ENCODE assay signal across 12 cellular contexts in genomic region chr1:91795601-91796389, GRCh38.
DNase-seq lines count a peak whose midpoint lies in the region; ATAC-seq and TF ChIP-seq lines count a peak whose summit lies in the region.
"Had no signal": no experiment of that assay in that cellular context is flagged by ENCODE, and none has a peak within 500 bp of the region (broad histone marks: within the 10 kb centered on the region; RNA-seq: fewer than 3 reads in every experiment).

No MANE protein-coding gene starts in this region.

- H3K27ac Mint-ChIP-seq in Calu3 (ENCODE audit: unreplicated experiment), result no peak overlapping the region
- H3K27ac Mint-ChIP-seq: naive B cell had no signal

- no peak overlapping the region for H3K27ac ChIP-seq in brain microvascular endothelial cell
- peak overlapping the region; percentile 6 to 13 for H3K27ac ChIP-seq in left lung
- H3K27ac ChIP-seq in subcutaneous abdominal adipose tissue (ENCODE audit: low read depth, low read length), result peak overlapping the region; percentile 55
- H3K27ac ChIP-seq: cardiac muscle cell had no signal

- H3K27me3 ChIP-seq in brain microvascular endothelial cell (replicated peaks) (no peaks in the 10 kb centered on the region), left lung (no peaks in the 10 kb centered on the region), subcutaneous abdominal adipose tissue (ENCODE audit: control insufficient read depth in 5 of 5, insufficient read depth in 4 of 5, low read length in 5 of 5) (no peaks in the 10 kb centered on the region)
- H3K27me3 ChIP-seq: cardiac muscle cell, heart right ventricle had no signal

- in situ Hi-C loops in brain microvascular endothelial cell (cut with HindIII; ENCODE audit: low pct_ligation_motif_present, low sequenced_read_pairs), result no loop called here

- DNase-seq in HS-27A (ENCODE audit: low read depth) (peak; percentile 57), brain microvascular endothelial cell (peak; percentile 42), left lung (no peak), NCI-H1105 treated with DMSO at 0.1 percent for 48 hours (lab: John Stamatoyannopoulos, UW) (no peak), Calu3 (no peak)
- DNase-seq in activated CD4-positive, alpha-beta T cell treated with anti-CD3 and anti-CD28 coated beads for 48 hours, result no peak
- DNase-seq: DMS79 treated with DMSO at 0.1 percent for 48 hours, heart right ventricle, naive B cell had no signal

- no peaks in the 10 kb centered on the region for H3K4me1 Mint-ChIP-seq in Calu3 (ENCODE audit: low read depth, unreplicated experiment)
- H3K4me1 Mint-ChIP-seq: naive B cell had no signal

- BruUV-seq in Calu3 (replicated peaks; lab: Mats Ljungman, UMichigan), result no TSS peak

- no peaks in the 10 kb centered on the region for H3K9me3 Mint-ChIP-seq in Calu3 (ENCODE audit: low read depth, unreplicated experiment)

- TF ChIP-seq CTCF in brain microvascular endothelial cell (IDR thresholded peaks at IDR 0.05; ENCODE audit: low read depth, low read length, missing control alignments) (no peak), left lung (IDR thresholded peaks at IDR 0.05) (no peak), Calu3 (IDR thresholded peaks at IDR 0.05; ENCODE audit: unreplicated experiment) (no peak)

- H3K9me3 ChIP-seq in left lung (no peaks in the 10 kb centered on the region), subcutaneous abdominal adipose tissue (ENCODE audit: control insufficient read depth in 5 of 5, low read length in 5 of 5) (no peaks in the 10 kb centered on the region)
- H3K9me3 ChIP-seq: heart right ventricle had no signal

- peaks cover 11 to 22% of the 10 kb centered on the region in 2 donors for H3K4me1 ChIP-seq in left lung
- peaks cover 6 to 59% (median 54%) of the 10 kb centered on the region in 5 donors for H3K4me1 ChIP-seq in subcutaneous abdominal adipose tissue (ENCODE audit: control insufficient read depth in 5 of 5, insufficient read depth in 5 of 5, low read length in 5 of 5)

- H3K4me3 ChIP-seq in brain microvascular endothelial cell (ENCODE audit: low read depth, low read length), result no peak overlapping the region
- H3K4me3 ChIP-seq in left lung, result no peak overlapping the region
- H3K4me3 ChIP-seq in subcutaneous abdominal adipose tissue (ENCODE audit: low read depth in 1 of 5, low read length in 5 of 5), result no peak overlapping the region
- H3K4me3 ChIP-seq: cardiac muscle cell, heart right ventricle had no signal

- H3K4me3 Mint-ChIP-seq in Calu3 (ENCODE audit: low read depth, unreplicated experiment), result no peak overlapping the region
- H3K4me3 Mint-ChIP-seq: naive B cell had no signal

- CTCF ChIA-PET in Calu3 (lab: Charles Lee), result interaction anchor here (0.5 to 1.0 kb wide), 3 partner anchors 25 to 235 kb away, joined by 3 to 4 read pairs (median 4); no protein-coding TSS in a partner anchor

- H3K36me3 Mint-ChIP-seq in Calu3 (ENCODE audit: insufficient read depth, unreplicated experiment), result no peaks in the 10 kb centered on the region
- H3K36me3 Mint-ChIP-seq: naive B cell had no signal

- H3K36me3 ChIP-seq in brain microvascular endothelial cell (replicated peaks) (no peaks in the 10 kb centered on the region), left lung (no peaks in the 10 kb centered on the region), subcutaneous abdominal adipose tissue (ENCODE audit: control insufficient read depth in 5 of 5, insufficient read depth in 5 of 5, low read length in 5 of 5) (peaks cover 5 to 18% (median 15%) of the 10 kb centered on the region in 5 donors)
- H3K36me3 ChIP-seq: cardiac muscle cell had no signal

- no peak overlapping the region for H3K9ac ChIP-seq in subcutaneous abdominal adipose tissue (ENCODE audit: low read length in 5 of 5)

- no peaks in the 10 kb centered on the region for H3K27me3 Mint-ChIP-seq in Calu3 (ENCODE audit: unreplicated experiment)
- H3K27me3 Mint-ChIP-seq: naive B cell had no signal

- intact Hi-C loops in left lung (cut with DNase I) (no loop called here), Calu3 (cut with micrococcal nuclease; ENCODE audit: unreplicated experiment) (no loop called here)

- peak; percentile 52 for ATAC-seq in left lung
- ATAC-seq in HG02610 (IDR thresholded peaks at IDR 0.05; ENCODE audit: unreplicated experiment), result no peak
- ATAC-seq: heart right ventricle had no signal

Comparison
In these comparisons a context has a peak if more than half of its experiments do, and no peak if none do; other contexts are left out.
1. DNase-seq: peak in HS-27A (single experiment) and brain microvascular endothelial cell (single experiment); none in left lung (0 of 2), NCI-H1105 treated with DMSO at 0.1 percent for 48 hours (single experiment), Calu3 (single experiment) and activated CD4-positive, alpha-beta T cell treated with anti-CD3 and anti-CD28 coated beads for 48 hours (single experiment).